17 cellular contexts compared by ENCODE assay signal in the genomic region with DNA sequence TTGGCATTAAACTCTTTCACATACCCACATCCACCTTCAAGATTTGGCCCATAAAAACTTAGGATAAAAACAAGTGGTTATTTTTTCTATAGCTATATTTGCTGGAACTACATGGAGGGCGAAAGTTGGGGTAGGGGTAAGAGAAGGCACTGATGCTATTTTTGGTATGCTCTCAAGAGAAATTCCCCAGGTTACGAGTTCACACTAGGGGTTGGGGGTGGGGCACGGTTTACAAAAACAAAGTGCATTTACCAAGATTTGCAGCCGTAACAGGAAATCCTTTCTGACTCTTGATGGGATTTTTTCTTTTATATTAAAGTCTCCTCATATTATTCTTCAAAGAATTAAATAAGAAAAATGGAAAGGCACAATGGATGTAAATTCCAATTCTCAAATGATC. TPM values are rescaled to one million over a fixed set of nuclear protein-coding genes. Genes with fewer than 3 reads are reported as not detected.
DNase-seq lines count a peak whose midpoint lies in the region; ATAC-seq and TF ChIP-seq lines count a peak whose summit lies in the region.
"Had no signal": no experiment of that assay in that cellular context is flagged by ENCODE, and none has a peak within 500 bp of the region (broad histone marks: within the 10 kb centered on the region; RNA-seq: fewer than 3 reads in every experiment).

No MANE protein-coding gene starts in this region.

- H3K4me1 ChIP-seq in iPS-18a (ENCODE audit: control insufficient read depth, low read depth, low read length) (peaks cover 22% of the 10 kb centered on the region), Karpas-422 (ENCODE audit: low read length) (no peaks in the 10 kb centered on the region)

- H3K79me2 ChIP-seq in Karpas-422 (ENCODE audit: low read length): no peaks in the 10 kb centered on the region

- H3K36me3 Mint-ChIP-seq in T-helper 1 cell treated with Interleukin-12 subunit alpha and Interleukin-12 subunit beta and Interleukin-4 antibody, amounts not matched to agents 30 μg/mL and 1 μg/mL, for 36 hours (ENCODE audit: low read depth): peaks cover 10% of the 10 kb centered on the region
- no peaks in the 10 kb centered on the region for H3K36me3 Mint-ChIP-seq in CD4-positive, alpha-beta T cell (ENCODE audit: low read depth)
- H3K36me3 Mint-ChIP-seq in WTC11: peaks cover 4% of the 10 kb centered on the region
- H3K36me3 Mint-ChIP-seq: CD4-positive, alpha-beta memory T cell had no signal

- H3K27ac Mint-ChIP-seq in T-helper 1 cell treated with Interleukin-12 subunit alpha and Interleukin-12 subunit beta and Interleukin-4 antibody, amounts not matched to agents 30 μg/mL and 1 μg/mL, for 36 hours: no peak overlapping the region
- peak overlapping the region; percentile 58 for H3K27ac Mint-ChIP-seq in CD4-positive, alpha-beta T cell
- H3K27ac Mint-ChIP-seq in WTC11: peak overlapping the region; percentile 14; the same call in 1 of the 2 replicates
- H3K27ac Mint-ChIP-seq: CD4-positive, alpha-beta memory T cell; HFFc6 had no signal

- CTCF ChIA-PET in CD4-positive, alpha-beta T cell (lab: Charles Lee): no interaction called here
- CTCF ChIA-PET in WTC11 (lab: Charles Lee): no interaction called here

- H3K27me3 ChIP-seq in CD4-positive, alpha-beta T cell (ENCODE audit: control insufficient read depth, insufficient read depth, low read length): peaks cover 7% of the 10 kb centered on the region
- peaks cover 22% of the 10 kb centered on the region for H3K27me3 ChIP-seq in iPS-18a (ENCODE audit: control insufficient read depth, insufficient read depth, low read length)
- H3K27me3 ChIP-seq in Karpas-422 (ENCODE audit: low read length): no peaks in the 10 kb centered on the region

- no peaks in the 10 kb centered on the region for H3K9me3 ChIP-seq in CD4-positive, alpha-beta T cell (ENCODE audit: control insufficient read depth, low read length)
- H3K9me3 ChIP-seq in iPS-18a (ENCODE audit: control insufficient read depth, low read depth, low read length) (no peaks in the 10 kb centered on the region), Karpas-422 (ENCODE audit: low read length) (no peaks in the 10 kb centered on the region)

- H3K9me3 Mint-ChIP-seq in T-helper 1 cell treated with Interleukin-12 subunit alpha and Interleukin-12 subunit beta and Interleukin-4 antibody, amounts not matched to agents 30 μg/mL and 1 μg/mL, for 36 hours: no peaks in the 10 kb centered on the region
- H3K9me3 Mint-ChIP-seq in CD4-positive, alpha-beta T cell: no peaks in the 10 kb centered on the region
- peaks cover 4% of the 10 kb centered on the region; the same call in 1 of the 2 replicates for H3K9me3 Mint-ChIP-seq in WTC11
- H3K9me3 Mint-ChIP-seq: CD4-positive, alpha-beta memory T cell; HFFc6 had no signal

- no peaks in the 10 kb centered on the region for H3K27me3 Mint-ChIP-seq in T-helper 1 cell treated with Interleukin-12 subunit alpha and Interleukin-12 subunit beta and Interleukin-4 antibody, amounts not matched to agents 30 μg/mL and 1 μg/mL, for 36 hours (ENCODE audit: low read depth)
- peaks cover 29% of the 10 kb centered on the region for H3K27me3 Mint-ChIP-seq in CD4-positive, alpha-beta T cell
- peaks cover 20% of the 10 kb centered on the region for H3K27me3 Mint-ChIP-seq in WTC11 (ENCODE audit: low read depth)

- H2AFZ ChIP-seq in Karpas-422 (ENCODE audit: low read length): no peak overlapping the region

- no peak overlapping the region for H3K27ac ChIP-seq in CD4-positive, alpha-beta T cell (ENCODE audit: low read depth, low read length)
- no peak overlapping the region for H3K27ac ChIP-seq in iPS-18a (ENCODE audit: low read length)
- no peak overlapping the region for H3K27ac ChIP-seq in Karpas-422 (ENCODE audit: low read length)
- H3K27ac ChIP-seq: 22Rv1 had no signal

- no peak for ATAC-seq in CD4-positive, alpha-beta T cell (ENCODE audit: poor library complexity)
- peak; percentile 57 for ATAC-seq in WTC11
- no peak for ATAC-seq in GM18870 (IDR thresholded peaks at IDR 0.05; ENCODE audit: unreplicated experiment)
- ATAC-seq: GM12878, HepG2 had no signal

- no peaks in the 10 kb centered on the region for H3K9me2 ChIP-seq in Karpas-422 (replicated peaks; ENCODE audit: insufficient read depth, low read length)

- H3K9ac ChIP-seq in iPS-18a (ENCODE audit: low read length) (no peak overlapping the region), Karpas-422 (ENCODE audit: low read length) (no peak overlapping the region)

- no peak for TF ChIP-seq CTCF in CD4-positive, alpha-beta T cell (IDR thresholded peaks at IDR 0.05)
- no peak for TF ChIP-seq CTCF in WTC11 (IDR thresholded peaks at IDR 0.05)

- DNase-seq in T-helper 1 cell (no peak), WTC11 (ENCODE audit: low spot score) (no peak), NCI-H524 (lab: John Stamatoyannopoulos, UW) (no peak), Karpas-422 (no peak)
- DNase-seq in CD4-positive, alpha-beta T cell: peak in 1 of 10 experiments; percentile 13
- DNase-seq: AML-193; C1 segment of cervical spinal cord; CD4-positive, alpha-beta memory T cell; DMS79; HCEC 1CT; HFFc6 had no signal

- peaks cover 61% of the 10 kb centered on the region for H3K4me1 Mint-ChIP-seq in T-helper 1 cell treated with Interleukin-12 subunit alpha and Interleukin-12 subunit beta and Interleukin-4 antibody, amounts not matched to agents 30 μg/mL and 1 μg/mL, for 36 hours (ENCODE audit: low read depth)
- peaks cover 45% of the 10 kb centered on the region for H3K4me1 Mint-ChIP-seq in CD4-positive, alpha-beta T cell (ENCODE audit: low read depth)
- peaks cover 50% of the 10 kb centered on the region for H3K4me1 Mint-ChIP-seq in WTC11

- H3K36me3 ChIP-seq in iPS-18a (ENCODE audit: control insufficient read depth, low read depth, low read length): no peaks in the 10 kb centered on the region
- no peaks in the 10 kb centered on the region for H3K36me3 ChIP-seq in Karpas-422 (ENCODE audit: insufficient read depth, low read length)

- H3K4me2 ChIP-seq in Karpas-422 (ENCODE audit: low read depth, low read length, poor library complexity, severe bottlenecking): no peak overlapping the region

- H3K4me3 ChIP-seq in iPS-18a (ENCODE audit: low read length): peak overlapping the region; percentile 15
- no peak overlapping the region for H3K4me3 ChIP-seq in Karpas-422 (ENCODE audit: low read length)
- H3K4me3 ChIP-seq: GM12878 had no signal

- POLR2A ChIA-PET in CD4-positive, alpha-beta T cell (lab: Charles Lee): no interaction called here
- POLR2A ChIA-PET in WTC11 (lab: Charles Lee): no interaction called here

- intact Hi-C loops in CD4-positive, alpha-beta T cell (cut with DNase I, micrococcal nuclease): no loop called here

- no peaks in the 10 kb centered on the region for H4K20me1 ChIP-seq in Karpas-422 (ENCODE audit: insufficient read depth, low read depth, low read length)

- peak overlapping the region; percentile 30 for H3K4me3 Mint-ChIP-seq in T-helper 1 cell treated with Interleukin-12 subunit alpha and Interleukin-12 subunit beta and Interleukin-4 antibody, amounts not matched to agents 30 μg/mL and 1 μg/mL, for 36 hours
- H3K4me3 Mint-ChIP-seq in CD4-positive, alpha-beta T cell: no peak overlapping the region
- no peak overlapping the region; the same call in 1 of the 2 replicates for H3K4me3 Mint-ChIP-seq in WTC11
- H3K4me3 Mint-ChIP-seq: CD4-positive, alpha-beta memory T cell; HFFc6 had no signal

TF ChIP-seq in WTC11, 78 proteins besides CTCF, POLR2A, EP300 and RAD21:
- no peak for TF ChIP-seq ZNF317 (CRISPR knock-in tag; IDR thresholded peaks at IDR 0.05; ENCODE audit: borderline replicate concordance, low read depth)
- TF ChIP-seq, protein P1, sequence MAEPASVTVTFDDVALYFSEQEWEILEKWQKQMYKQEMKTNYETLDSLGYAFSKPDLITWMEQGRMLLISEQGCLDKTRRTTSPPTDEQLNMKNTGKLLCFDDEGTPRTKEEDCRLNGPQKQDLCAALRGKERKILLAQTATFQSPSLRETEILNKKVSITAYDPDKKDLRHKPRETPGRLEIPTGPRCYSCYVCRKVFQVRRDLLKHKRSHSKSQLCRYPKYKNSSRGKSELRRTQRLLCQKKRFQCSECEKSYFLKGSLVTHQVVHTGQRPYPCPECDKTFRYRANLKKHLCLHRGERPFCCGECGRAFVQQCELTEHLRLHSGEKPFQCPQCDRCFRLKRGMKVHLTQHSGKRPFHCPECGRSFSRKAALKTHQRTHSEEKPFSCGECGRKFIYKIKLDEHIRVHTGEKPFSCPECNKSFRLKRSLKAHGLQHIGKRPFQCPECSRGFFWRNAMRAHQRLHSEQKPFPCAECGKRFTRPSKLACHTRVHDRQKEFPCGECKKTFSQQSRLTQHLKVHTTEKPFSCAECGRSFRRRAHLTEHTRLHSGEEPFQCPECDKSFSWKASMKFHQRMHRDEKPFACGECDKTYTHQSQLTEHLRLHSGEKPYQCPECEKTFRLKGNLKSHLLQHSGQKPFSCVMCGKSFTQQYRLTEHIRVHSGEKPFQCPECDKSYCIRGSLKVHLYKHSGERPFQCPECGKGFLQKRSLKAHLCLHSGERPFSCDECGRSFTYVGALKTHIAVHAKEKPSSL (CRISPR knock-in tag; conservative IDR thresholded peaks at IDR 0.05): no peak

RNA-seq across cellular contexts. Expression of a gene that starts 6.8 kb away (rescaled TPM):
- 1 to 10 TPM; 5.1 to 7.3 TPM for total RNA-seq in CD4-positive, alpha-beta T cell
- total RNA-seq in WTC11 (2021): 53.1 to 60.4 TPM (median 54.2 TPM) in 3 replicates
- 6.8 and 14.5 TPM in 2 replicates for total RNA-seq in Karpas-422 (2014; rRNA removed; shearing (Covaris generic); ENCODE audit: low replicate concordance)
